Comparison of ENCODE assay signal across 8 cellular contexts in genomic region chr5:67182406-67182805, GRCh38. TPM values are rescaled to one million over a fixed set of nuclear protein-coding genes. Genes with fewer than 3 reads are reported as not detected.
DNase-seq lines count a peak whose midpoint lies in the region; ATAC-seq, FAIRE-seq and TF ChIP-seq lines count a peak whose summit lies in the region.

No MANE protein-coding gene starts in this region.

- H3K4me1 Mint-ChIP-seq in activated naive CD4-positive, alpha-beta T cell treated with anti-CD3 and anti-CD28 coated beads, Interleukin-2, amount 50 U/mL, for 24 hours = peaks cover 68% of the 10 kb centered on the region

- no peak overlapping the region for H3K4me3 Mint-ChIP-seq in activated naive CD4-positive, alpha-beta T cell treated with anti-CD3 and anti-CD28 coated beads, Interleukin-2, amount 50 U/mL, for 24 hours

- no peak overlapping the region; the same call in 1 of the 2 replicates for H3K18ac ChIP-seq in H1 (ENCODE audit: extremely low read depth, low read length)

- H2BK15ac ChIP-seq in H1 (ENCODE audit: low read length) = no peak overlapping the region

- no peak overlapping the region for H3K23ac ChIP-seq in H1 (ENCODE audit: insufficient read length)

- H3K36me3 Mint-ChIP-seq in activated naive CD4-positive, alpha-beta T cell treated with anti-CD3 and anti-CD28 coated beads, Interleukin-2, amount 50 U/mL, for 24 hours = peaks cover 7% of the 10 kb centered on the region

- 0 out of 2 replicates have a peak overlapping the region, but pooled peaks have one; percentile 80 for H2AFZ ChIP-seq in H1 (ENCODE audit: low read length)

- no peaks in the 10 kb centered on the region for H3K9me3 Mint-ChIP-seq in activated naive CD4-positive, alpha-beta T cell treated with anti-CD3 and anti-CD28 coated beads, Interleukin-2, amount 50 U/mL, for 24 hours

- no peak overlapping the region for H4K5ac ChIP-seq in H1 (ENCODE audit: insufficient read length, low read depth, low read length)

- H3K9ac ChIP-seq in H1 (replicated peaks in 1 of 4; ENCODE audit: extremely low read depth in 1 of 4, low read depth in 3 of 4, low read length in 3 of 4) = no peak overlapping the region
- peak overlapping the region in 1 of 2 donors; percentile 17 for H3K9ac ChIP-seq in mucosa of rectum (ENCODE audit: low read depth in 1 of 2, low read length in 2 of 2)

- no peaks in the 10 kb centered on the region for H3K79me1 ChIP-seq in H1 (ENCODE audit: low read depth, low read length)

- H3K79me2 ChIP-seq in H1 (ENCODE audit: control insufficient read depth in 1 of 2, insufficient read depth in 2 of 2, low read length in 2 of 2) = no peaks in the 10 kb centered on the region

- no peak overlapping the region for H2BK120ac ChIP-seq in H1 (replicated peaks; ENCODE audit: low read depth, low read length)

- peaks cover 0 to 4% (median 0%) of the 10 kb centered on the region in 4 experiments; a peak in 2 of 7 replicates for H3K27me3 ChIP-seq in H1 (replicated peaks in 1 of 4; ENCODE audit: control insufficient read depth in 3 of 4, extremely low read depth in 1 of 4, insufficient read depth in 3 of 4, low read length in 3 of 4)
- no peaks in the 10 kb centered on the region for H3K27me3 ChIP-seq in mucosa of rectum (ENCODE audit: control insufficient read depth in 2 of 2, insufficient read depth in 2 of 2, low read length in 2 of 2)

- TF ChIP-seq EP300 in H1 (IDR thresholded peaks at IDR 0.05; ENCODE audit: borderline replicate concordance in 1 of 2, low read depth in 2 of 2, low read length in 2 of 2) = no peak

- no peak overlapping the region for H4K8ac ChIP-seq in H1 (ENCODE audit: extremely low read depth, insufficient read depth, low read length)

- H3K4me2 ChIP-seq in H1 (ENCODE audit: insufficient read depth in 1 of 2, low read depth in 2 of 2, low read length in 2 of 2) = peak overlapping the region; percentile 31 to 36; a peak in 2 of 4 replicates

- ATAC-seq in GM21423 (IDR thresholded peaks at IDR 0.05; ENCODE audit: unreplicated experiment) (no peak), HG03432 (IDR thresholded peaks at IDR 0.05; ENCODE audit: unreplicated experiment) (no peak), GM19035 (IDR thresholded peaks at IDR 0.05; ENCODE audit: unreplicated experiment) (no peak)

- no peak overlapping the region for H2BK20ac ChIP-seq in H1 (ENCODE audit: low read length)

- H2BK12ac ChIP-seq in H1 (ENCODE audit: low read depth, low read length) = no peak overlapping the region; the same call in 1 of the 2 replicates

- H3K9me3 ChIP-seq in H1 (ENCODE audit: insufficient read depth in 2 of 2, low read depth in 1 of 2, low read length in 1 of 2) (no peaks in the 10 kb centered on the region), mucosa of rectum (ENCODE audit: control insufficient read depth in 2 of 2, low read length in 2 of 2) (peaks cover 0 to under 1% of the 10 kb centered on the region in 2 donors)

- peaks cover 0 to 5% (median 3%) of the 10 kb centered on the region in 4 experiments; a peak in 4 of 7 replicates for H3K4me1 ChIP-seq in H1 (replicated peaks in 1 of 4; ENCODE audit: control insufficient read depth in 3 of 4, insufficient read depth in 4 of 4, low read length in 3 of 4)
- H3K4me1 ChIP-seq in mucosa of rectum (ENCODE audit: control insufficient read depth in 2 of 2, insufficient read depth in 2 of 2, low read length in 2 of 2) = peaks cover 0 to under 1% of the 10 kb centered on the region in 2 donors

- H4K20me1 ChIP-seq in H1 (replicated peaks in 1 of 2; ENCODE audit: control insufficient read depth in 1 of 2, insufficient read depth in 2 of 2, low read length in 2 of 2) = no peaks in the 10 kb centered on the region

- TF ChIP-seq POLR2A in H1 (IDR thresholded peaks at IDR 0.05; ENCODE audit: control extremely low read depth in 1 of 2, low read depth in 2 of 2, low read length in 2 of 2) = no peak

- H3K27ac ChIP-seq in H1 (ENCODE audit: low read depth, low read length) (no peak overlapping the region), mucosa of rectum (ENCODE audit: low read depth in 2 of 2, low read length in 2 of 2) (peak overlapping the region; percentile 35 to 37)

- H3K27ac Mint-ChIP-seq in activated naive CD4-positive, alpha-beta T cell treated with anti-CD3 and anti-CD28 coated beads, Interleukin-2, amount 50 U/mL, for 24 hours = peak overlapping the region; percentile 52

- FAIRE-seq in H1 (lab: Jason Lieb, UNC) = no peak

- H3K4ac ChIP-seq in H1 (replicated peaks; ENCODE audit: insufficient read length, low read depth, low read length) = no peak overlapping the region

- H3K4me3 ChIP-seq in H1 (ENCODE audit: extremely low read depth in 1 of 4, insufficient read depth in 2 of 4, low read depth in 3 of 4, low read length in 4 of 4) (no peak overlapping the region), mucosa of rectum (ENCODE audit: low read length in 2 of 2) (no peak overlapping the region)

- CTCF ChIA-PET in H1 (lab: Charles Lee; ENCODE audit: partially characterized antibody) = interaction anchor here (1.8 to 5.1 kb wide), 2 partner anchors 13 to 17 kb away, joined by 4 to 30 read pairs; no protein-coding TSS in a partner anchor

- POLR2A ChIA-PET in H1 (lab: Charles Lee; ENCODE audit: partially characterized antibody) = no interaction called here

- no peaks in the 10 kb centered on the region for H3K27me3 Mint-ChIP-seq in activated naive CD4-positive, alpha-beta T cell treated with anti-CD3 and anti-CD28 coated beads, Interleukin-2, amount 50 U/mL, for 24 hours

- 53% methylated on average over 6 of the region's 6 CpGs; no CpG with 5 or more reads in 1 of the 2 experiments for WGBS in H1 (ENCODE audit: extremely low coverage in 1 of 2, insufficient coverage in 1 of 2, insufficient read length in 1 of 2, insufficient replicate concordance in 2 of 2, low coverage in 1 of 2, low lambda C conversion rate in 2 of 2, missing lambda C conversion rate in 1 of 2), 2 experiments

- DNase-seq in activated naive CD4-positive, alpha-beta T cell treated with anti-CD3 and anti-CD28 coated beads, Interleukin-2, amount 50 U/mL, for 16 hours = no peak
- DNase-seq in H1 (ENCODE audit: low read depth in 1 of 2, low spot score in 2 of 2) (peak in 1 of 2 experiments; percentile 55), GM10266 (ENCODE audit: extremely low spot score) (no peak)

- H2AK5ac ChIP-seq in H1 (ENCODE audit: low read depth, low read length) = no peak overlapping the region

- no peak overlapping the region for H4K91ac ChIP-seq in H1 (replicated peaks; ENCODE audit: insufficient read length, low read length)

- H3K56ac ChIP-seq in H1 (replicated peaks; ENCODE audit: insufficient read length, low read depth, low read length) = no peak overlapping the region

- no peak overlapping the region for H3K14ac ChIP-seq in H1 (ENCODE audit: insufficient read length)

- TF ChIP-seq RAD21 in H1 (IDR thresholded peaks at IDR 0.05 in 1 of 2, conservative IDR thresholded peaks at IDR 0.05 in 1 of 2; ENCODE audit: low read depth in 2 of 2, low read length in 2 of 2) = no peak

- TF ChIP-seq CTCF in H1 (IDR thresholded peaks at IDR 0.05; ENCODE audit: control extremely low read depth in 1 of 3, insufficient read depth in 1 of 3, low read depth in 1 of 3, low read length in 3 of 3) (no peak), GM10266 (IDR thresholded peaks at IDR 0.05; ENCODE audit: control insufficient read depth, insufficient read depth, low read depth, missing control alignments) (no peak)

- H3K36me3 ChIP-seq in H1 (ENCODE audit: control insufficient read depth in 2 of 4, insufficient read depth in 4 of 4, low read length in 3 of 4) (no peaks in the 10 kb centered on the region), mucosa of rectum (ENCODE audit: control insufficient read depth in 2 of 2, insufficient read depth in 2 of 2, low read length in 2 of 2) (no peaks in the 10 kb centered on the region)

- no peak overlapping the region for H2BK5ac ChIP-seq in H1 (ENCODE audit: low read depth, low read length)

- H3K23me2 ChIP-seq in H1 (ENCODE audit: low read depth, low read length) = no peaks in the 10 kb centered on the region; the same call in 1 of the 2 replicates

TF ChIP-seq in H1, 55 proteins besides CTCF, POLR2A, EP300 and RAD21:
- no peak for TF ChIP-seq RBBP5 (IDR thresholded peaks at IDR 0.05; ENCODE audit: borderline replicate concordance, low read depth, low read length)
- TF ChIP-seq GABPA (IDR thresholded peaks at IDR 0.05; ENCODE audit: borderline replicate concordance, insufficient read depth, low read length) = no peak
- no peak for TF ChIP-seq SP1 (IDR thresholded peaks at IDR 0.05; ENCODE audit: low read depth, low read length)
- TF ChIP-seq SP4 (IDR thresholded peaks at IDR 0.05; ENCODE audit: low read length) = no peak
- TF ChIP-seq NRF1 (IDR thresholded peaks at IDR 0.05; ENCODE audit: low read depth, low read length) = no peak
- TF ChIP-seq TAF1 (IDR thresholded peaks at IDR 0.05; ENCODE audit: low read depth, low read length) = no peak
- no peak for TF ChIP-seq CTBP2 (IDR thresholded peaks at IDR 0.05; ENCODE audit: borderline replicate concordance, insufficient read depth, insufficient read length, low read length)
- no peak for TF ChIP-seq CREB1 (IDR thresholded peaks at IDR 0.05)
- no peak for TF ChIP-seq RFX5 (IDR thresholded peaks at IDR 0.05; ENCODE audit: borderline replicate concordance, low read depth, low read length)
- TF ChIP-seq RNF2 (IDR thresholded peaks at IDR 0.05; ENCODE audit: borderline replicate concordance, low read depth, low read length, missing control alignments, poor library complexity, severe bottlenecking) = no peak
- TF ChIP-seq TCF12 (IDR thresholded peaks at IDR 0.05; ENCODE audit: low read depth, low read length) = no peak
- TF ChIP-seq JUN (IDR thresholded peaks at IDR 0.05; ENCODE audit: low read depth, low read length) = no peak

RNA-seq across cellular contexts. Expression of gene CD180, which starts 14.2 kb away (rescaled TPM):
- total RNA-seq in H1 (2021; fragmentation: NEBNext Ultra II Directional; extraction: Animal tissue kit (Norgen Biotek cat#: 25700)) = not detected in 2 replicates
- not detected in 2 replicates for polyA plus RNA-seq in H1 (2011; rRNA removed)
- not detected for polyA plus RNA-seq in H1 (2011; cell fraction: cytosol; rRNA removed)
- polyA plus RNA-seq in H1 (2011; cell fraction: nucleus; rRNA removed) = not detected
- not detected in 4 replicates for polyA plus RNA-seq in H1 (2012, experiment 1 of 2)
- polyA plus RNA-seq in H1 (2012, experiment 2 of 2) = not detected
- polyA plus RNA-seq in H1 (2013, experiment 1 of 2) = not detected
- not detected for polyA plus RNA-seq in H1 (2013, experiment 2 of 2)
- not detected in 2 replicates for polyA minus RNA-seq in H1 (2011; rRNA and poly(A)+ RNA removed)
- polyA minus RNA-seq in H1 (2011; cell fraction: cytosol; rRNA and poly(A)+ RNA removed) = not detected
- polyA minus RNA-seq in H1 (2011; cell fraction: nucleus; rRNA and poly(A)+ RNA removed) = not detected
